Comparison of ENCODE assay signal across 17 cellular contexts in genomic region chr17:77607606-77608005, GRCh38.
"Had no signal": no experiment of that assay in that cellular context is flagged by ENCODE, and none has a peak within 500 bp of the region (broad histone marks: within the 10 kb centered on the region; RNA-seq: fewer than 3 reads in every experiment).

No MANE protein-coding gene starts in this region.

- H3K27ac Mint-ChIP-seq: activated CD4-positive, alpha-beta T cell treated with anti-CD3 and anti-CD28 coated beads, Interleukin-2, amount 10 ng/mL, durations not matched to agents 24 days and 14 days; activated T-helper 1 cell treated with anti-CD3 and anti-CD28 coated beads, Interleukin-12 subunit alpha, Interleukin-12 subunit beta, Interleukin-2, Interleukin-4 antibody, amounts not matched to agents 30 ng/mL and 10 ng/mL and 1 ng/mL, durations not matched to agents 14 hours and 24 hours and 36 hours; memory B cell; progenitor cell of endocrine pancreas; stimulated activated naive CD8-positive, alpha-beta T cell treated with anti-CD3 and anti-CD28 coated beads, Interleukin-15, amount 100 ng/mL, for 72 hours had no signal

- H3K36me3 ChIP-seq: breast epithelium, gastrocnemius medialis had no signal

- H3K27me3 ChIP-seq: breast epithelium had no signal

- H3K36me3 Mint-ChIP-seq: memory B cell, naive B cell had no signal

- H3K27ac ChIP-seq: breast epithelium, gastrocnemius medialis had no signal

- DNase-seq: activated CD4-positive, alpha-beta T cell treated with anti-CD3 and anti-CD28 coated beads, Interleukin-2, amount 10 ng/mL, durations not matched to agents 24 days and 14 days; activated naive CD4-positive, alpha-beta T cell; activated T-cell treated with anti-CD3 and anti-CD28 coated beads for 4 hours; cerebellar nuclear complex; effector CD4-positive, alpha-beta T cell; gastrocnemius medialis; left ventricle myocardium superior; naive B cell; nucleus accumbens; SIG-M5; stimulated activated naive CD8-positive, alpha-beta T cell treated with anti-CD3 and anti-CD28 coated beads, Interleukin-15, amount 100 ng/mL, for 72 hours; trophoblast cell had no signal

- H3K9me3 Mint-ChIP-seq: activated CD4-positive, alpha-beta T cell treated with anti-CD3 and anti-CD28 coated beads, Interleukin-2, amount 10 ng/mL, durations not matched to agents 24 days and 14 days; activated T-helper 1 cell treated with anti-CD3 and anti-CD28 coated beads, Interleukin-12 subunit alpha, Interleukin-12 subunit beta, Interleukin-2, Interleukin-4 antibody, amounts not matched to agents 30 ng/mL and 10 ng/mL and 1 ng/mL, durations not matched to agents 14 hours and 24 hours and 36 hours had no signal

- H3K4me1 ChIP-seq: breast epithelium had no signal

- H3K9me3 ChIP-seq: breast epithelium, gastrocnemius medialis, mucosa of descending colon had no signal

- H3K4me3 Mint-ChIP-seq: activated CD4-positive, alpha-beta T cell treated with anti-CD3 and anti-CD28 coated beads, Interleukin-2, amount 10 ng/mL, durations not matched to agents 24 days and 14 days; activated T-helper 1 cell treated with anti-CD3 and anti-CD28 coated beads, Interleukin-12 subunit alpha, Interleukin-12 subunit beta, Interleukin-2, Interleukin-4 antibody, amounts not matched to agents 30 ng/mL and 10 ng/mL and 1 ng/mL, durations not matched to agents 14 hours and 24 hours and 36 hours; memory B cell; stimulated activated naive CD8-positive, alpha-beta T cell treated with anti-CD3 and anti-CD28 coated beads, Interleukin-15, amount 100 ng/mL, for 72 hours had no signal

- H3K4me3 ChIP-seq: breast epithelium, gastrocnemius medialis, mucosa of descending colon had no signal
